ENCODE assay signal across 6 cellular contexts in genomic region chr2:190708650-190709049, GRCh38. TPM values are rescaled to one million over a fixed set of nuclear protein-coding genes. Genes with fewer than 3 reads are reported as not detected.
DNase-seq lines count a peak whose midpoint lies in the region; ATAC-seq, FAIRE-seq and TF ChIP-seq lines count a peak whose summit lies in the region.
"Not testable (repeated sequence)": the region's sequence is repeated elsewhere in the genome, so short reads cannot be mapped to it uniquely, and the experiment has no call there.

No MANE protein-coding gene starts in this region.

- H3K4me2 ChIP-seq in K562 (ENCODE audit: insufficient read depth, low read length): not testable (repeated sequence)

- not testable (repeated sequence) for H3K9me1 ChIP-seq in K562 (ENCODE audit: control insufficient read depth, insufficient read depth, low read length)

- peaks cover 46% of the 10 kb centered on the region for H3K4me1 Mint-ChIP-seq in activated CD4-positive, alpha-beta memory T cell treated with anti-CD3 and anti-CD28 coated beads for 36 hours (ENCODE audit: low read depth)
- H3K4me1 Mint-ChIP-seq in activated T-helper 2 cell treated with anti-CD3 and anti-CD28 coated beads, Interferon-gamma antibody, Interleukin-2, Interleukin-4, amounts not matched to agents 10 μg/mL and 5 μg/mL and 100 μg/mL, durations not matched to agents 14 hours and 24 hours and 36 hours (ENCODE audit: low read depth): peaks cover 31% of the 10 kb centered on the region

- not testable (repeated sequence) for TF ChIP-seq EP300 in K562 (IDR thresholded peaks at IDR 0.05; ENCODE audit: low read length)

- not testable (repeated sequence) for H3K4me3 ChIP-seq in HEK293 (ENCODE audit: low read depth, low read length); K562

- peaks cover 11% of the 10 kb centered on the region for H3K9me3 Mint-ChIP-seq in activated CD4-positive, alpha-beta memory T cell treated with anti-CD3 and anti-CD28 coated beads for 36 hours
- H3K9me3 Mint-ChIP-seq in activated T-helper 2 cell treated with anti-CD3 and anti-CD28 coated beads, Interferon-gamma antibody, Interleukin-2, Interleukin-4, amounts not matched to agents 10 μg/mL and 5 μg/mL and 100 μg/mL, durations not matched to agents 14 hours and 24 hours and 36 hours: peaks cover 13% of the 10 kb centered on the region

- POLR2A ChIA-PET in HEK293 (lab: Yijun Ruan, JAX); K562 (lab: Yijun Ruan, JAX): not testable (repeated sequence)
- POLR2A ChIA-PET in activated CD4-positive, alpha-beta memory T cell treated with anti-CD3 and anti-CD28 coated beads for 36 hours (lab: Charles Lee): interaction anchor here (0.6 to 2.0 kb wide), 4 partner anchors 11 to 154 kb away, joined by 3 to 8 read pairs (median 4); no protein-coding TSS in a partner anchor

- not testable (repeated sequence) for H4K20me1 ChIP-seq in K562 (replicated peaks; ENCODE audit: control insufficient read depth, insufficient read depth, low read length)

- intact Hi-C loops in activated CD4-positive, alpha-beta memory T cell treated with anti-CD3 and anti-CD28 coated beads for 36 hours (cut with micrococcal nuclease): loop anchor here (1.0 kb wide), 2 partner anchors 12 to 14 kb away; no protein-coding TSS in a partner anchor
- intact Hi-C loops in activated T-helper 2 cell treated with anti-CD3 and anti-CD28 coated beads, Interferon-gamma antibody, Interleukin-2, Interleukin-4, amounts not matched to agents 10 μg/mL and 5 μg/mL and 100 μg/mL, durations not matched to agents 14 hours and 24 hours and 36 hours (cut with micrococcal nuclease): loop anchor here (1.0 kb wide), 1 partner anchor 15 kb away; no protein-coding TSS in a partner anchor
- intact Hi-C loops in K562 (cut with micrococcal nuclease): not testable (repeated sequence)

- H3K9me3 ChIP-seq in HEK293 (ENCODE audit: control insufficient read depth, insufficient read depth, low read depth, low read length); K562 (replicated peaks; ENCODE audit: control insufficient read depth, insufficient read depth, low read depth, low read length): not testable (repeated sequence)

- FAIRE-seq in K562 (lab: Jason Lieb, UNC): not testable (repeated sequence)

- H3K36me3 Mint-ChIP-seq in activated CD4-positive, alpha-beta memory T cell treated with anti-CD3 and anti-CD28 coated beads for 36 hours; activated T-helper 2 cell treated with anti-CD3 and anti-CD28 coated beads, Interferon-gamma antibody, Interleukin-2, Interleukin-4, amounts not matched to agents 10 μg/mL and 5 μg/mL and 100 μg/mL, durations not matched to agents 14 hours and 24 hours and 36 hours (ENCODE audit: low read depth): not testable (repeated sequence)

- TF ChIP-seq POLR2A in K562 (conservative IDR thresholded peaks at IDR 0.05): not testable (repeated sequence)

- H3K4me1 ChIP-seq in HEK293 (ENCODE audit: control insufficient read depth, insufficient read depth, low read length); K562 (replicated peaks in 1 of 2; ENCODE audit: control insufficient read depth in 2 of 2, insufficient read depth in 2 of 2, low read length in 2 of 2): not testable (repeated sequence)

- peak overlapping the region; percentile 72 for H3K27ac Mint-ChIP-seq in activated CD4-positive, alpha-beta memory T cell treated with anti-CD3 and anti-CD28 coated beads for 36 hours
- peak overlapping the region; percentile 14 for H3K27ac Mint-ChIP-seq in activated T-helper 2 cell treated with anti-CD3 and anti-CD28 coated beads, Interferon-gamma antibody, Interleukin-2, Interleukin-4, amounts not matched to agents 10 μg/mL and 5 μg/mL and 100 μg/mL, durations not matched to agents 14 hours and 24 hours and 36 hours

- H3K27me3 ChIP-seq in K562 (ENCODE audit: control insufficient read depth in 2 of 2, insufficient read depth in 2 of 2, low read length in 2 of 2): not testable (repeated sequence)

- TF ChIP-seq RAD21 in K562 (CRISPR knock-in tag; conservative IDR thresholded peaks at IDR 0.05 in 1 of 2, IDR thresholded peaks at IDR 0.05 in 1 of 2): not testable (repeated sequence)

- peak; percentile 11 for DNase-seq in RPMI7951 (ENCODE audit: low read depth)
- peak; percentile 58 for DNase-seq in activated CD4-positive, alpha-beta memory T cell treated with anti-CD3 and anti-CD28 coated beads for 36 hours
- not testable (repeated sequence) for DNase-seq in activated T-helper 2 cell treated with anti-CD3 and anti-CD28 coated beads, Interferon-gamma antibody, Interleukin-2, Interleukin-4, amounts not matched to agents 10 μg/mL and 5 μg/mL and 100 μg/mL, durations not matched to agents 14 hours and 24 hours and 36 hours (ENCODE audit: low spot score)
- DNase-seq in K562 (ENCODE audit: extremely low read depth in 1 of 4, low spot score in 3 of 4): peak in 1 of 4 experiments; percentile 7
- peak; percentile 16 for DNase-seq in stimulated activated CD4-positive, alpha-beta T cell treated with anti-CD3 and anti-CD28 coated beads, Interleukin-4, amount 100 ng/mL, for 24 hours

- ATAC-seq in K562: not testable (repeated sequence)

- not testable (repeated sequence) for H2AFZ ChIP-seq in K562 (ENCODE audit: low read depth, low read length)

- H3K27me3 Mint-ChIP-seq in activated CD4-positive, alpha-beta memory T cell treated with anti-CD3 and anti-CD28 coated beads for 36 hours; activated T-helper 2 cell treated with anti-CD3 and anti-CD28 coated beads, Interferon-gamma antibody, Interleukin-2, Interleukin-4, amounts not matched to agents 10 μg/mL and 5 μg/mL and 100 μg/mL, durations not matched to agents 14 hours and 24 hours and 36 hours (ENCODE audit: low read depth): not testable (repeated sequence)

- not testable (repeated sequence) for H3K36me3 ChIP-seq in HEK293 (ENCODE audit: control insufficient read depth in 2 of 2, insufficient read depth in 1 of 2, low read length in 2 of 2); K562 (ENCODE audit: control insufficient read depth, insufficient read depth, low read length)

- TF ChIP-seq CTCF in HEK293 (tag by site-specific recombination; IDR thresholded peaks at IDR 0.05); K562 (IDR thresholded peaks at IDR 0.05 in 2 of 3, conservative IDR thresholded peaks at IDR 0.05 in 1 of 3; ENCODE audit: insufficient read depth in 2 of 3, low read depth in 1 of 3, low read length in 3 of 3): not testable (repeated sequence)

- H3K9ac ChIP-seq in K562 (ENCODE audit: insufficient read depth in 1 of 2, low read depth in 2 of 2, low read length in 2 of 2): not testable (repeated sequence)

- not testable (repeated sequence) for H3K79me2 ChIP-seq in K562 (ENCODE audit: control insufficient read depth, insufficient read depth, low read length)

- H3K27ac ChIP-seq in HEK293 (ENCODE audit: extremely low read depth, low read depth, low read length); K562 (ENCODE audit: extremely low read depth, low read depth, low read length): not testable (repeated sequence)

- CTCF ChIA-PET in HEK293 (lab: Yijun Ruan, JAX); K562 (lab: Yijun Ruan, JAX; ENCODE audit: low intra/inter-chr PET ratio): not testable (repeated sequence)
- CTCF ChIA-PET in activated CD4-positive, alpha-beta memory T cell treated with anti-CD3 and anti-CD28 coated beads for 36 hours (lab: Charles Lee): interaction anchor here (0.6 to 1.7 kb wide), 4 partner anchors 13 to 73 kb away, joined by 3 to 4 read pairs (median 4); no protein-coding TSS in a partner anchor

- not testable (repeated sequence) for BruUV-seq in K562 (replicated peaks; lab: Mats Ljungman, UMichigan)

- in situ Hi-C loops in K562 (cut with MboI): not testable (repeated sequence)

- not testable (repeated sequence) for H3K4me3 Mint-ChIP-seq in activated CD4-positive, alpha-beta memory T cell treated with anti-CD3 and anti-CD28 coated beads for 36 hours; activated T-helper 2 cell treated with anti-CD3 and anti-CD28 coated beads, Interferon-gamma antibody, Interleukin-2, Interleukin-4, amounts not matched to agents 10 μg/mL and 5 μg/mL and 100 μg/mL, durations not matched to agents 14 hours and 24 hours and 36 hours (ENCODE audit: low read depth)

TF ChIP-seq in HEK293, 187 proteins besides CTCF, POLR2A, EP300 and RAD21:
- peak; percentile 41 for TF ChIP-seq SETDB1 (IDR thresholded peaks at IDR 0.05; ENCODE audit: insufficient read length, low read length)
TF ChIP-seq in HEK293: peak in this region for 1; not testable (repeated sequence) for 186.

TF ChIP-seq in K562, 482 proteins besides CTCF, POLR2A, EP300 and RAD21:
- TF ChIP-seq NFIC (IDR thresholded peaks at IDR 0.05) (peak; percentile 31; the same call in 1 of the 2 replicates), ZNF431 (CRISPR knock-in tag; IDR thresholded peaks at IDR 0.05) (peak; percentile 84), MEIS2 (IDR thresholded peaks at IDR 0.05; ENCODE audit: partially characterized antibody) (peak; percentile 19)
TF ChIP-seq in K562: peak in this region for 3; not testable (repeated sequence) for 479.

RNA-seq across cellular contexts. Expression of gene NAB1, which starts 59.8 kb away (rescaled TPM):
- 47.0 and 51.7 TPM in 2 replicates for total RNA-seq in RPMI7951 (2014; rRNA removed; shearing (Covaris generic))
- 10 to 100 TPM; 48.7 to 51.5 TPM for total RNA-seq in activated CD4-positive, alpha-beta memory T cell treated with anti-CD3 and anti-CD28 coated beads for 36 hours
- total RNA-seq in activated T-helper 2 cell treated with anti-CD3 and anti-CD28 coated beads, Interferon-gamma antibody, Interleukin-2, Interleukin-4, amounts not matched to agents 10 μg/mL and 5 μg/mL and 100 μg/mL, durations not matched to agents 14 hours and 24 hours and 36 hours: 30.9 and 32.9 TPM in 2 replicates
- total RNA-seq in K562 (2011; cell fraction: chromatin; rRNA removed; ENCODE audit: low replicate concordance): 18.4 and 32.2 TPM in 2 replicates
- total RNA-seq in K562 (2011; cell fraction: nucleolus; rRNA removed): 6.8 and 10.3 TPM in 2 replicates
- total RNA-seq in K562 (2011; cell fraction: nucleoplasm; rRNA removed): 14.0 and 16.0 TPM in 2 replicates
- 17.6 and 20.6 TPM in 2 replicates for total RNA-seq in K562 (2014; rRNA removed)
- 20.2 and 22.8 TPM in 2 replicates for total RNA-seq in K562 (2014; rRNA removed; fragmentation: Illumina TruSeq; extraction: Trizol)
- 20.7 and 21.7 TPM in 2 replicates for total RNA-seq in K562 (2015; rRNA removed; fragmentation: Illumina TruSeq; extraction: Trizol)
- 16.3 and 17.2 TPM in 2 replicates for total RNA-seq in K562 (2021)
- 18.3 and 23.0 TPM in 2 replicates for polyA plus RNA-seq in K562 (2011; rRNA removed)
- polyA plus RNA-seq in K562 (2011; cell fraction: cytosol; rRNA removed): 5.1 and 7.5 TPM in 2 replicates
- polyA plus RNA-seq in K562 (2011; cell fraction: nucleus; rRNA removed): 30.1 and 30.9 TPM in 2 replicates
- 11.6 and 12.8 TPM in 2 replicates for polyA plus RNA-seq in K562 (2012)
- polyA plus RNA-seq in K562 (2014; fragmentation: Illumina TruSeq; extraction: Trizol): 14.3 and 15.5 TPM in 2 replicates
- polyA plus RNA-seq in K562 (2014; fragmentation: Nextera tagmentation; extraction: Ambion mirVana): 1 to 10 TPM; 3.1 to 4.0 TPM
- polyA plus RNA-seq in K562 (2014; rRNA removed): 10.5 and 11.9 TPM in 2 replicates
- 33.5 and 34.3 TPM in 2 replicates for polyA minus RNA-seq in K562 (2011; rRNA and poly(A)+ RNA removed)
- polyA minus RNA-seq in K562 (2011; cell fraction: cytosol; rRNA and poly(A)+ RNA removed): 10.5 and 13.2 TPM in 2 replicates
- 18.2 and 28.2 TPM in 2 replicates for polyA minus RNA-seq in K562 (2011; cell fraction: nucleus; rRNA and poly(A)+ RNA removed)
